In genomic region chr3:177338697-177339219, GRCh38 we compare ENCODE assay signal across 1 cellular context.
TF ChIP-seq lines count a peak whose summit lies in the region.

No MANE protein-coding gene starts in this region.

TF ChIP-seq in HepG2, 621 proteins besides CTCF, POLR2A, EP300 and RAD21 (continued from another document and continues in another):
- TF ChIP-seq DMTF1 (CRISPR knock-in tag; IDR thresholded peaks at IDR 0.05) = no peak
- 0 out of 2 replicates have a peak, but pooled peaks have one; percentile 24 for TF ChIP-seq SIX1 (CRISPR knock-in tag; IDR thresholded peaks at IDR 0.05; ENCODE audit: borderline replicate concordance)
- TF ChIP-seq ZNF30 (CRISPR knock-in tag; IDR thresholded peaks at IDR 0.05) = no peak
- 0 out of 2 replicates have a peak, but pooled peaks have one; percentile 53 for TF ChIP-seq ZBTB25 (CRISPR knock-in tag; IDR thresholded peaks at IDR 0.05)
- TF ChIP-seq ZNF790 (CRISPR knock-in tag; IDR thresholded peaks at IDR 0.05; ENCODE audit: borderline replicate concordance) = no peak
- TF ChIP-seq BCL3 (CRISPR knock-in tag; IDR thresholded peaks at IDR 0.05) = no peak
- peak; percentile 46; the same call in 1 of the 2 replicates for TF ChIP-seq HDAC1 (CRISPR knock-in tag; IDR thresholded peaks at IDR 0.05)
- no peak for TF ChIP-seq CBX2 (IDR thresholded peaks at IDR 0.05; ENCODE audit: low read depth, low read length)
- no peak; the same call in 1 of the 2 replicates for TF ChIP-seq CBX2 (CRISPR knock-in tag; IDR thresholded peaks at IDR 0.05; ENCODE audit: low read depth)
- no peak for TF ChIP-seq SUZ12 (IDR thresholded peaks at IDR 0.05; ENCODE audit: low read depth, low read length)
- TF ChIP-seq ARID5B (CRISPR knock-in tag; IDR thresholded peaks at IDR 0.05) = peak; percentile 94
- TF ChIP-seq ZBTB42 (CRISPR knock-in tag; IDR thresholded peaks at IDR 0.05) = no peak
- no peak for TF ChIP-seq ZBTB8A (CRISPR knock-in tag; IDR thresholded peaks at IDR 0.05; ENCODE audit: borderline replicate concordance, low read depth)
- no peak for TF ChIP-seq XRCC5 (optimal IDR thresholded peaks at IDR 0.05; ENCODE audit: low read length)
- TF ChIP-seq FOXO1 (CRISPR knock-in tag; IDR thresholded peaks at IDR 0.05) = peak; percentile 79
- no peak for TF ChIP-seq KIAA2018 (CRISPR knock-in tag; IDR thresholded peaks at IDR 0.05; ENCODE audit: borderline replicate concordance)
- no peak for TF ChIP-seq MTF2 (CRISPR knock-in tag; IDR thresholded peaks at IDR 0.05; ENCODE audit: borderline replicate concordance)
- no peak for TF ChIP-seq IRX3 (CRISPR knock-in tag; IDR thresholded peaks at IDR 0.05; ENCODE audit: borderline replicate concordance, low read depth)
- TF ChIP-seq PLSCR1 (CRISPR knock-in tag; IDR thresholded peaks at IDR 0.05; ENCODE audit: borderline replicate concordance) = no peak
- peak; percentile 67 for TF ChIP-seq SOX13 (IDR thresholded peaks at IDR 0.05)
- peak in 1 of 2 experiments; percentile 93; a peak in 2 of 4 replicates for TF ChIP-seq SOX13 (CRISPR knock-in tag; conservative IDR thresholded peaks at IDR 0.05 in 1 of 2, IDR thresholded peaks at IDR 0.05 in 1 of 2)
- no peak for TF ChIP-seq GLI4 (CRISPR knock-in tag; IDR thresholded peaks at IDR 0.05; ENCODE audit: borderline replicate concordance)
- TF ChIP-seq KLF6 (CRISPR knock-in tag; IDR thresholded peaks at IDR 0.05) = no peak
- no peak for TF ChIP-seq ZNF407 (CRISPR knock-in tag; IDR thresholded peaks at IDR 0.05; ENCODE audit: not compliant biosample characterization)
- no peak for TF ChIP-seq BORCS8-MEF2B (CRISPR knock-in tag; IDR thresholded peaks at IDR 0.05)
- TF ChIP-seq ZNF891 (CRISPR knock-in tag; IDR thresholded peaks at IDR 0.05) = no peak
- TF ChIP-seq ZNF33B (CRISPR knock-in tag; IDR thresholded peaks at IDR 0.05) = no peak
